ENCODE assay signal across 12 cellular contexts in genomic region chr2:49004046-49004626, GRCh38.
DNase-seq lines count a peak whose midpoint lies in the region; ATAC-seq and TF ChIP-seq lines count a peak whose summit lies in the region.
"Had no signal": no experiment of that assay in that cellular context is flagged by ENCODE, and none has a peak within 500 bp of the region (broad histone marks: within the 10 kb centered on the region; RNA-seq: fewer than 3 reads in every experiment).

No MANE protein-coding gene starts in this region.

- no peaks in the 10 kb centered on the region for H3K9me3 ChIP-seq in mammary epithelial cell (replicated peaks; ENCODE audit: insufficient read depth, low read length)
- H3K9me3 ChIP-seq: body of pancreas had no signal

- H3K27ac Mint-ChIP-seq in memory B cell (peak overlapping the region; percentile 49), mesothelial cell of epicardium (no peak overlapping the region)
- no peak overlapping the region for H3K27ac Mint-ChIP-seq in effector memory CD8-positive, alpha-beta T cell

- no peaks in the 10 kb centered on the region for H3K36me3 ChIP-seq in mammary epithelial cell (ENCODE audit: insufficient read depth, low read length)

- no peaks in the 10 kb centered on the region for H3K4me1 ChIP-seq in mammary epithelial cell (ENCODE audit: insufficient read depth, low read length)

- H3K9me3 Mint-ChIP-seq in memory B cell (peaks cover 5% of the 10 kb centered on the region), mesothelial cell of epicardium (peaks cover 19% of the 10 kb centered on the region)
- peaks cover 3 to 11% of the 10 kb centered on the region in 2 donors for H3K9me3 Mint-ChIP-seq in effector memory CD8-positive, alpha-beta T cell

- ATAC-seq in GM18873 (IDR thresholded peaks at IDR 0.05; ENCODE audit: low FRiP score, unreplicated experiment) = peak; percentile 65
- ATAC-seq in GM21619 (IDR thresholded peaks at IDR 0.05; ENCODE audit: unreplicated experiment) = peak; percentile 54
- ATAC-seq in HG03520 (IDR thresholded peaks at IDR 0.05; ENCODE audit: unreplicated experiment) = peak; percentile 60
- ATAC-seq in memory B cell (ENCODE audit: low read depth) = peak; percentile 51
- ATAC-seq in effector memory CD8-positive, alpha-beta T cell (replicated peaks) = no peak
- ATAC-seq: body of pancreas, Panc1 had no signal

- peaks cover 13% of the 10 kb centered on the region for H3K4me1 Mint-ChIP-seq in memory B cell
- H3K4me1 Mint-ChIP-seq in effector memory CD8-positive, alpha-beta T cell (ENCODE audit: low read depth in 2 of 2) = no peaks in the 10 kb centered on the region
- peaks cover 17% of the 10 kb centered on the region for H3K4me1 Mint-ChIP-seq in mesothelial cell of epicardium

- in situ Hi-C loops in mammary epithelial cell (cut with MboI; ENCODE audit: low sequenced_read_pairs in 2 of 2) = no loop called here

- no peak for TF ChIP-seq CTCF in mammary epithelial cell (conservative IDR thresholded peaks at IDR 0.05 in 1 of 2, IDR thresholded peaks at IDR 0.05 in 1 of 2; ENCODE audit: extremely low read depth in 1 of 2, insufficient read depth in 1 of 2, low read depth in 1 of 2, low read length in 2 of 2)
- no peak for TF ChIP-seq CTCF in mesothelial cell of epicardium (IDR thresholded peaks at IDR 0.05; ENCODE audit: unreplicated experiment)

- no peak for DNase-seq in memory B cell (ENCODE audit: low spot score in 2 of 2)
- no peak for DNase-seq in AML-193 (lab: John Stamatoyannopoulos, UW)
- DNase-seq in effector memory CD8-positive, alpha-beta T cell = no peak
- DNase-seq in mammary epithelial cell = no peak
- DNase-seq in mesothelial cell of epicardium (ENCODE audit: low spot score in 2 of 2, unreplicated experiment in 2 of 2) = no peak
- DNase-seq: naive B cell, NCI-H1694 had no signal

- CTCF ChIA-PET in mammary epithelial cell (lab: Charles Lee; ENCODE audit: low non-redundant PET) = no interaction called here

- BruUV-seq in mammary epithelial cell (replicated peaks; lab: Mats Ljungman, UMichigan) = no TSS peak

- no CpG with 5 or more reads among the region's 1 CpG for WGBS in mammary epithelial cell (ENCODE audit: low coverage, missing lambda C conversion rate)

- no peaks in the 10 kb centered on the region for H3K27me3 ChIP-seq in mammary epithelial cell (ENCODE audit: insufficient read depth, low read length)
- H3K27me3 ChIP-seq: body of pancreas had no signal

- H3K4me2 ChIP-seq in mammary epithelial cell (ENCODE audit: insufficient read depth, low read depth, low read length) = no peak overlapping the region

- H3K9ac ChIP-seq in mammary epithelial cell (ENCODE audit: insufficient read depth, low read length) = no peak overlapping the region

- H3K4me3 ChIP-seq in mammary epithelial cell (replicated peaks in 1 of 3; ENCODE audit: insufficient read depth in 1 of 3, low read depth in 2 of 3, low read length in 3 of 3) = no peak overlapping the region
- H3K4me3 ChIP-seq: body of pancreas had no signal

- no peaks in the 10 kb centered on the region for H4K20me1 ChIP-seq in mammary epithelial cell (ENCODE audit: insufficient read depth, low read length)

- H3K36me3 Mint-ChIP-seq in memory B cell (no peaks in the 10 kb centered on the region), mesothelial cell of epicardium (no peaks in the 10 kb centered on the region)
- no peaks in the 10 kb centered on the region for H3K36me3 Mint-ChIP-seq in effector memory CD8-positive, alpha-beta T cell (ENCODE audit: insufficient read depth)
- H3K36me3 Mint-ChIP-seq: naive B cell had no signal

- dilution Hi-C loops in mammary epithelial cell (cut with HindIII; ENCODE audit: low sequenced_read_pairs) = no loop called here

- H2AFZ ChIP-seq in mammary epithelial cell (ENCODE audit: low read depth, low read length) = no peak overlapping the region

- no peak overlapping the region for H3K4me3 Mint-ChIP-seq in memory B cell
- H3K4me3 Mint-ChIP-seq in effector memory CD8-positive, alpha-beta T cell = no peak overlapping the region
- H3K4me3 Mint-ChIP-seq in mesothelial cell of epicardium = no peak overlapping the region

- H3K27ac ChIP-seq in mammary epithelial cell (ENCODE audit: insufficient read depth, low read depth, low read length) = no peak overlapping the region
- H3K27ac ChIP-seq: body of pancreas had no signal

- no peaks in the 10 kb centered on the region for H3K27me3 Mint-ChIP-seq in memory B cell
- H3K27me3 Mint-ChIP-seq in effector memory CD8-positive, alpha-beta T cell = no peaks in the 10 kb centered on the region
- H3K27me3 Mint-ChIP-seq in mesothelial cell of epicardium (ENCODE audit: low read depth) = peaks cover 2% of the 10 kb centered on the region
- H3K27me3 Mint-ChIP-seq: naive B cell had no signal

- no peaks in the 10 kb centered on the region for H3K79me2 ChIP-seq in mammary epithelial cell (ENCODE audit: insufficient read depth, low read length)

- intact Hi-C loops in mammary epithelial cell (cut with micrococcal nuclease) = no loop called here
